In the genomic region with DNA sequence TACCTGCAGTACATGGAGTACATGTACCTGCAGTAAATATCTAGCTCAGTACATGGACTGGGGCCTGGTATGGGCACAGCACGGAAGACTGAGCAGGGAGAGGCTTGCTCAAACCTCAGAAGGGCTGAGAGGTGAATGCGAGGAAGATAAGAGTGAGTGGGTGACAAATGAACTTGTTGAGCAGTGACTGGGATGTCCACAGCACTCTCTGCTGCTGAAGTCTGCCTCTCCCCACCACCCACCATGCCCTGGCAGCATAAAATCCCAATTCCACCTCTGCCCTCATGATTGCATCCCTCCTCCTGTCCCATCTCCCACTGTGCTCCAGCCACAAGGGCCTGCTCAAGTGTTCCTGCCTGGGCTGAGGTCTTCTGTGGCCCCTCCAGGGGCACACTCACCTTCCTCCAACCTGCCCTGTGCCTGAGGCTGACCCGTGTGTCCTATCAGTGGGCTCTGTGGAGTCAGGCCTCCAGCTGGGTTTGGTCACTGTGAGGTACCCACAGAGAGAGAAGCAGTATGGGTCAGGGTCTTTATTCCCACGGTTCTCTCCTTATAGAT, we compare ENCODE assay signal across 16 cellular contexts.
DNase-seq lines count a peak whose midpoint lies in the region; ATAC-seq and TF ChIP-seq lines count a peak whose summit lies in the region.
"Had no signal": no experiment of that assay in that cellular context is flagged by ENCODE, and none has a peak within 500 bp of the region (broad histone marks: within the 10 kb centered on the region; RNA-seq: fewer than 3 reads in every experiment).

No MANE protein-coding gene starts in this region.

- peaks cover 0 to 17% (median 6%) of the 10 kb centered on the region in 9 donors for H3K27me3 ChIP-seq in heart left ventricle
- H3K27me3 ChIP-seq in thyroid gland = no peaks in the 10 kb centered on the region
- H3K27me3 ChIP-seq: BLaER1 had no signal

- intact Hi-C loops in left ventricle myocardium superior (cut with micrococcal nuclease) = no loop called here
- intact Hi-C loops in heart left ventricle (cut with DNase I) = no loop called here
- intact Hi-C loops in posterior vena cava (cut with DNase I) = no loop called here
- intact Hi-C loops in thyroid gland (cut with DNase I) = no loop called here

- 58 to 80% (median 63%) methylated on average over 4 of the region's 4 CpGs for WGBS in heart left ventricle, 4 donors
- WGBS in thyroid gland, 2 donors = 48 to 59% methylated on average over 4 of the region's 4 CpGs

- TF ChIP-seq CTCF in heart left ventricle (IDR thresholded peaks at IDR 0.05) (no peak), thyroid gland (IDR thresholded peaks at IDR 0.05) (no peak)

- DNase-seq in left ventricle myocardium superior = no peak
- no peak for DNase-seq in heart left ventricle
- DNase-seq in posterior vena cava (ENCODE audit: low spot score) = peak; percentile 66
- peak; percentile 15 to 23 for DNase-seq in thyroid gland
- no peak for DNase-seq in NCI-H510A treated with DMSO at 0.1 percent for 48 hours (lab: John Stamatoyannopoulos, UW)
- DNase-seq in GOT3 (lab: John Stamatoyannopoulos, UW) = no peak
- DNase-seq: Caco-2; CD4-positive, CD25-positive, alpha-beta regulatory T cell; CD8-positive, alpha-beta T cell; DMS153; DND-41; GM23248 had no signal

- H3K9me3 ChIP-seq in heart left ventricle (no peaks in the 10 kb centered on the region), thyroid gland (no peaks in the 10 kb centered on the region)
- H3K9me3 ChIP-seq: BLaER1, Caco-2, HAP-1 had no signal

- H3K36me3 ChIP-seq in heart left ventricle (no peaks in the 10 kb centered on the region), thyroid gland (no peaks in the 10 kb centered on the region)
- H3K36me3 ChIP-seq: BLaER1, HAP-1 had no signal

- H3K4me1 ChIP-seq in heart left ventricle (no peaks in the 10 kb centered on the region), thyroid gland (peaks cover 15 to 46% of the 10 kb centered on the region in 2 donors)
- H3K4me1 ChIP-seq: HAP-1 had no signal

- H3K4me3 ChIP-seq in heart left ventricle (no peak overlapping the region), thyroid gland (replicated peaks in 1 of 3) (no peak overlapping the region)
- H3K4me3 ChIP-seq: BLaER1, GM23248, HAP-1 had no signal

- TF ChIP-seq POLR2A in heart left ventricle (IDR thresholded peaks at IDR 0.05) (no peak), thyroid gland (IDR thresholded peaks at IDR 0.05) (no peak)

- peak; percentile 31 for ATAC-seq in left ventricle myocardium superior
- ATAC-seq in heart left ventricle = no peak
- ATAC-seq: CD8-positive, alpha-beta T cell had no signal

- H3K27ac ChIP-seq in heart left ventricle = no peak overlapping the region
- peak overlapping the region in 1 of 3 donors; percentile 60 for H3K27ac ChIP-seq in thyroid gland
- H3K27ac ChIP-seq: 22Rv1, BLaER1, C4-2B, GM23248 had no signal

Comparison
In these comparisons a context has a peak if more than half of its experiments do, and no peak if none do; other contexts are left out.
1. DNase-seq: peak in posterior vena cava (single experiment) and thyroid gland (2 of 2); none in left ventricle myocardium superior (single experiment), heart left ventricle (0 of 5), NCI-H510A treated with DMSO at 0.1 percent for 48 hours (single experiment) and GOT3 (single experiment).